Comparison of ENCODE assay signal across 24 cellular contexts in genomic region chr10:6384031-6384430, GRCh38.
"Had no signal": no experiment of that assay in that cellular context is flagged by ENCODE, and none has a peak within 500 bp of the region (broad histone marks: within the 10 kb centered on the region; RNA-seq: fewer than 3 reads in every experiment).

No MANE protein-coding gene starts in this region.

- H3K4me3 ChIP-seq: cardiac muscle cell, heart left ventricle, right atrium auricular region, smooth muscle cell, stomach, suprapubic skin, transverse colon, uterus had no signal

- H3K9me3 ChIP-seq: uterus had no signal

- ATAC-seq: activated naive CD4-positive, alpha-beta T cell treated with anti-CD3 and anti-CD28 coated beads, Interleukin-2, amount 50 U/mL, for 72 hours; foreskin keratinocyte; naive thymus-derived CD8-positive, alpha-beta T cell; stimulated activated naive B cell treated with anti-CD40 and anti-IgM and Interleukin-4, amounts not matched to agents 10 μg/mL and 1 μg/mL and 100 μg/mL, for 72 hours; T-helper 17 cell had no signal

- DNase-seq: activated CD4-positive, alpha-beta memory T cell treated with anti-CD3 and anti-CD28 coated beads for 36 hours; activated CD4-positive, CD25-positive, alpha-beta regulatory T cell treated with anti-CD3 and anti-CD28 coated beads, Interleukin-2, amount 50 U/mL, for 72 hours; activated naive CD4-positive, alpha-beta T cell; activated T-cell treated with anti-CD3 and anti-CD28 coated beads, Interleukin-2, amount 50 U/mL, for 48 hours; aorta; cortex of kidney; foreskin keratinocyte; heart left ventricle; immature natural killer cell; kidney; naive thymus-derived CD8-positive, alpha-beta T cell; occipital lobe; stimulated activated CD4-positive, alpha-beta T cell treated with anti-CD3 and anti-CD28 coated beads, Interleukin-2, amount 100 ng/mL, for 24 hours; stimulated activated naive B cell treated with anti-CD40 and anti-IgM and Interleukin-4, amounts not matched to agents 10 μg/mL and 1 μg/mL and 100 μg/mL, for 72 hours; stomach; T-helper 17 cell; T1000; transverse colon; uterus had no signal

- H3K27me3 ChIP-seq: cardiac muscle cell, foreskin keratinocyte, heart left ventricle, right atrium auricular region, stomach, suprapubic skin, transverse colon, uterus had no signal

- H3K27ac ChIP-seq: cardiac muscle cell, foreskin keratinocyte, right atrium auricular region, suprapubic skin had no signal

- H3K36me3 ChIP-seq: cardiac muscle cell, heart left ventricle, right atrium auricular region, stomach, suprapubic skin, transverse colon, uterus had no signal

- H3K4me1 ChIP-seq: foreskin keratinocyte, suprapubic skin, uterus had no signal
